ENCODE assay signal across 24 cellular contexts in genomic region chr3:58004972-58005371, GRCh38. TPM values are rescaled to one million over a fixed set of nuclear protein-coding genes. Genes with fewer than 3 reads are reported as not detected.
DNase-seq lines count a peak whose midpoint lies in the region; ATAC-seq, FAIRE-seq and TF ChIP-seq lines count a peak whose summit lies in the region.
"Had no signal": no experiment of that assay in that cellular context is flagged by ENCODE, and none has a peak within 500 bp of the region (broad histone marks: within the 10 kb centered on the region; RNA-seq: fewer than 3 reads in every experiment).

No MANE protein-coding gene starts in this region.

- H3K79me2 ChIP-seq in fibroblast of lung (ENCODE audit: control insufficient read depth, insufficient read depth, low read length) = peaks cover 17% of the 10 kb centered on the region

- H3K4me1 ChIP-seq in fibroblast of lung (ENCODE audit: control insufficient read depth, extremely low read depth, insufficient read depth, low read length) = no peaks in the 10 kb centered on the region
- peaks cover 0 to 3% of the 10 kb centered on the region in 2 donors for H3K4me1 ChIP-seq in small intestine (ENCODE audit: control insufficient read depth in 2 of 2, insufficient read depth in 1 of 2, low read depth in 1 of 2, low read length in 1 of 2)
- H3K4me1 ChIP-seq: HAP-1, neural progenitor cell had no signal

- DNase-seq in cardiac septum (ENCODE audit: low spot score) (peak; percentile 51), left ventricle myocardium superior (no peak), T1000 (lab: John Stamatoyannopoulos, UW) (peak; percentile 14), fibroblast of lung (ENCODE audit: low read depth in 2 of 2) (peak; percentile 59 to 84), small intestine (peak; percentile 52), cortex of kidney (lab: John Stamatoyannopoulos, UW) (no peak), MV-4-11 (lab: John Stamatoyannopoulos, UW) (no peak), HT-29 (ENCODE audit: low spot score) (no peak)
- DNase-seq: activated CD4-positive, alpha-beta T cell treated with anti-CD3 and anti-CD28 coated beads for 48 hours; activated naive CD4-positive, alpha-beta T cell treated with anti-CD3 and anti-CD28 coated beads for 36 hours; activated T-cell treated with anti-CD3 and anti-CD28 coated beads for 4 hours; DMS79; hypothalamus; left colon; NCI-H2081; NCI-H510A; stimulated activated CD4-positive, alpha-beta T cell treated with anti-CD3 and anti-CD28 coated beads, Interleukin-1b, Interleukin-23, amount 100 ng/mL, for 48 hours; stomach; T-helper 9 cell had no signal

- no peak overlapping the region for H3K4me2 ChIP-seq in fibroblast of lung (ENCODE audit: extremely low read depth, insufficient read depth, low read length)
- H3K4me2 ChIP-seq: neural progenitor cell had no signal

- no peak for FAIRE-seq in small intestine (lab: Jason Lieb, UNC)
- FAIRE-seq: A204.1, GM18507, urothelium cell line had no signal

- H3K9ac ChIP-seq in fibroblast of lung (ENCODE audit: insufficient read depth, low read length) = no peak overlapping the region
- H3K9ac ChIP-seq: neural progenitor cell had no signal

- no peak overlapping the region for H3K27ac ChIP-seq in fibroblast of lung (ENCODE audit: insufficient read depth, low read length)
- no peak overlapping the region for H3K27ac ChIP-seq in small intestine (ENCODE audit: low read depth in 1 of 2, low read length in 1 of 2)
- H3K27ac ChIP-seq: neural progenitor cell had no signal

- H3K27me3 ChIP-seq in fibroblast of lung (ENCODE audit: control insufficient read depth, insufficient read depth, low read length) = no peaks in the 10 kb centered on the region
- H3K27me3 ChIP-seq in small intestine (ENCODE audit: control insufficient read depth in 2 of 2, insufficient read depth in 2 of 2, low read length in 2 of 2) = no peaks in the 10 kb centered on the region
- H3K27me3 ChIP-seq: neural progenitor cell, stomach had no signal

- TF ChIP-seq CTCF in fibroblast of lung (conservative IDR thresholded peaks at IDR 0.05 in 1 of 2, IDR thresholded peaks at IDR 0.05 in 1 of 2; ENCODE audit: low read depth in 1 of 2, low read length in 2 of 2) = no peak

- WGBS in small intestine, 3 donors = 80 to 89% (median 86%) methylated on average over 6 of the region's 6 CpGs

- H3K4me3 ChIP-seq in fibroblast of lung (replicated peaks in 1 of 4; ENCODE audit: control extremely low read depth in 1 of 4, insufficient read depth in 1 of 4, low read depth in 3 of 4, low read length in 4 of 4) (no peak overlapping the region), small intestine (ENCODE audit: low read depth in 1 of 2, low read length in 2 of 2) (no peak overlapping the region)
- H3K4me3 ChIP-seq: HAP-1, neural progenitor cell, stomach had no signal

- H3K36me3 ChIP-seq in fibroblast of lung (ENCODE audit: control insufficient read depth, insufficient read depth, low read length) (no peaks in the 10 kb centered on the region), small intestine (ENCODE audit: control insufficient read depth in 2 of 2, insufficient read depth in 2 of 2, low read length in 2 of 2) (no peaks in the 10 kb centered on the region)
- H3K36me3 ChIP-seq: HAP-1, neural progenitor cell, stomach had no signal

- H3K9me3 ChIP-seq in fibroblast of lung (ENCODE audit: control insufficient read depth, insufficient read depth, low read depth, low read length) = no peaks in the 10 kb centered on the region
- H3K9me3 ChIP-seq in small intestine (ENCODE audit: control insufficient read depth, low read depth) = no peaks in the 10 kb centered on the region
- H3K9me3 ChIP-seq: HAP-1, stomach had no signal

- no peak for ATAC-seq in left ventricle myocardium superior
- ATAC-seq: left colon had no signal

- H4K20me1 ChIP-seq in fibroblast of lung (ENCODE audit: control insufficient read depth, extremely low read depth, insufficient read depth, low read length) = no peaks in the 10 kb centered on the region

- intact Hi-C loops in cardiac septum (cut with DNase I) = no loop called here
- intact Hi-C loops in left ventricle myocardium superior (cut with micrococcal nuclease) = no loop called here

- H2AFZ ChIP-seq in fibroblast of lung (ENCODE audit: low read length) = no peak overlapping the region
- H2AFZ ChIP-seq: neural progenitor cell had no signal

RNA-seq across cellular contexts. Expression of gene FLNB, which starts 3.2 kb away (rescaled TPM):
- total RNA-seq in cardiac septum (58.1 TPM), left ventricle myocardium superior (33.7 TPM), fibroblast of lung (51.6 and 81.7 TPM in 2 replicates)
- polyA plus RNA-seq in fibroblast of lung (47.9 and 105 TPM in 2 replicates), small intestine (100 to 1,000 TPM; 137 to 335 (median 268) TPM)
- polyA plus RNA-seq in fibroblast of lung (2012) = 58.4 and 119 TPM in 2 replicates
- 157 and 358 TPM in 2 replicates for polyA minus RNA-seq in fibroblast of lung (ENCODE audit: low replicate concordance)
- total RNA-seq in HT-29 (2014; rRNA removed; shearing (Covaris generic)) = 225 and 241 TPM in 2 replicates

Comparison
In these comparisons a context has a peak if more than half of its experiments do, and no peak if none do; other contexts are left out.
1. DNase-seq: peak in cardiac septum (single experiment), T1000 (single experiment), fibroblast of lung (2 of 2) and small intestine (single experiment); none in left ventricle myocardium superior (single experiment), cortex of kidney (single experiment), MV-4-11 (single experiment) and HT-29 (single experiment).